In genomic region chr12:19855876-19856275, GRCh38 we compare ENCODE assay signal across 1 cellular context.
TF ChIP-seq lines count a peak whose summit lies in the region.

No MANE protein-coding gene starts in this region.

TF ChIP-seq in GM23338, 12 proteins besides CTCF, POLR2A, EP300 and RAD21 (continued from another document):
- no peak for TF ChIP-seq ZNF462 (CRISPR knock-in tag; IDR thresholded peaks at IDR 0.05)
